ENCODE assay signal across 16 cellular contexts in the genomic region with DNA sequence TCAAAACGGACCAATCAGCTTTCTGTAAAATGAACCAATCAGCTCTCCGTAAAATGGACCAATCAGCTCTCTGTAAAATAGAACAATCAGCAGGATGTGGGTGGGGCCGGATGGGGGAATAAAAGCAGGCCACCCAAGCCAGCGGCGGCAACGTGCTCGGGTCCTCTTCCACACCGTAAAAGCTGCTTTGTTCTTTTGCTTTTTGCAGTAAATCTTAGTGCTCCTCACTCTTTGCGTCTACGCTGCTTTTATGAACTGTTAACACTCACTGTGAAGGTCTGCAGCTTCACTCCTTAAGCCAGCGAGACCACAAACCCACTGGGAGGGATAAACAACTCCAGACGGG. TPM values are rescaled to one million over a fixed set of nuclear protein-coding genes. Genes with fewer than 3 reads are reported as not detected.
DNase-seq lines count a peak whose midpoint lies in the region; ATAC-seq and TF ChIP-seq lines count a peak whose summit lies in the region.
"Had no signal": no experiment of that assay in that cellular context is flagged by ENCODE, and none has a peak within 500 bp of the region (broad histone marks: within the 10 kb centered on the region; RNA-seq: fewer than 3 reads in every experiment).

No MANE protein-coding gene starts in this region.

- H3K27ac ChIP-seq in HCT116 (ENCODE audit: low read depth, low read length) (no peak overlapping the region), left ventricle myocardium inferior (replicated peaks) (no peak overlapping the region)
- H3K27ac ChIP-seq: A549, esophagus muscularis mucosa, vagina had no signal

- no peaks in the 10 kb centered on the region for H4K20me1 ChIP-seq in HCT116 (ENCODE audit: insufficient read depth)

- CTCF ChIA-PET in HCT116 (lab: Charles Lee), result no interaction called here

- RAD21 ChIA-PET in HCT116 (lab: Charles Lee; ENCODE audit: low non-redundant PET in 1 of 2, low total read pairs in 2 of 2, uncharacterized antibody in 2 of 2, unreplicated experiment in 2 of 2), result no interaction called here

- no peaks in the 10 kb centered on the region for H3K27me3 ChIP-seq in HCT116 (ENCODE audit: insufficient read depth, low read length)
- H3K27me3 ChIP-seq in left ventricle myocardium inferior (ENCODE audit: low read depth), result no peaks in the 10 kb centered on the region
- H3K27me3 ChIP-seq: heart left ventricle, vagina had no signal

- TF ChIP-seq CTCF in HCT116 (IDR thresholded peaks at IDR 0.05 in 2 of 3, conservative IDR thresholded peaks at IDR 0.05 in 1 of 3; ENCODE audit: borderline replicate concordance in 1 of 3, insufficient read depth in 1 of 3, low read depth in 2 of 3, low read length in 2 of 3) (no peak), nephron (IDR thresholded peaks at IDR 0.05; ENCODE audit: unreplicated experiment in 3 of 3) (no peak), left ventricle myocardium inferior (IDR thresholded peaks at IDR 0.05; ENCODE audit: borderline replicate concordance) (no peak)

- no peak overlapping the region for H3K4me3 Mint-ChIP-seq in activated CD4-positive, alpha-beta T cell treated with anti-CD3 and anti-CD28 coated beads, Interleukin-2, amount 10 ng/mL, durations not matched to agents 24 days and 14 days
- no peak overlapping the region for H3K4me3 Mint-ChIP-seq in activated T-helper 1 cell treated with anti-CD3 and anti-CD28 coated beads, Interleukin-12 subunit alpha, Interleukin-12 subunit beta, Interleukin-2, Interleukin-4 antibody, amounts not matched to agents 30 ng/mL and 10 ng/mL and 1 ng/mL, durations not matched to agents 14 hours and 24 hours and 36 hours
- peak overlapping the region in 2 of 3 experiments; percentile 2 to 28 for H3K4me3 Mint-ChIP-seq in nephron

- H3K4me1 Mint-ChIP-seq in activated CD4-positive, alpha-beta T cell treated with anti-CD3 and anti-CD28 coated beads, Interleukin-2, amount 10 ng/mL, durations not matched to agents 24 days and 14 days, result peaks cover 50% of the 10 kb centered on the region
- peaks cover 56% of the 10 kb centered on the region for H3K4me1 Mint-ChIP-seq in activated T-helper 1 cell treated with anti-CD3 and anti-CD28 coated beads, Interleukin-12 subunit alpha, Interleukin-12 subunit beta, Interleukin-2, Interleukin-4 antibody, amounts not matched to agents 30 ng/mL and 10 ng/mL and 1 ng/mL, durations not matched to agents 14 hours and 24 hours and 36 hours (ENCODE audit: low read depth)
- H3K4me1 Mint-ChIP-seq in nephron, result peaks cover 7% of the 10 kb centered on the region

- TF ChIP-seq RAD21 in HCT116 (IDR thresholded peaks at IDR 0.05; ENCODE audit: low read depth), result no peak

- peak; percentile 40 for TF ChIP-seq POLR2A in HCT116 (IDR thresholded peaks at IDR 0.05; ENCODE audit: borderline replicate concordance, extremely low read depth, insufficient read depth, insufficient read length)

- no TSS peak for BruUV-seq in HCT116 (replicated peaks; lab: Mats Ljungman, UMichigan)

- H3K36me3 Mint-ChIP-seq in activated CD4-positive, alpha-beta T cell treated with anti-CD3 and anti-CD28 coated beads, Interleukin-2, amount 10 ng/mL, durations not matched to agents 24 days and 14 days (ENCODE audit: low read depth), result peaks cover 25% of the 10 kb centered on the region
- peaks cover 25% of the 10 kb centered on the region for H3K36me3 Mint-ChIP-seq in activated T-helper 1 cell treated with anti-CD3 and anti-CD28 coated beads, Interleukin-12 subunit alpha, Interleukin-12 subunit beta, Interleukin-2, Interleukin-4 antibody, amounts not matched to agents 30 ng/mL and 10 ng/mL and 1 ng/mL, durations not matched to agents 14 hours and 24 hours and 36 hours (ENCODE audit: low read depth)
- H3K36me3 Mint-ChIP-seq in nephron (ENCODE audit: low read depth), result no peaks in the 10 kb centered on the region

- H3K79me2 ChIP-seq in HCT116 (ENCODE audit: insufficient read depth, low read length), result no peaks in the 10 kb centered on the region

- no peak overlapping the region for H3K4me2 ChIP-seq in HCT116 (ENCODE audit: low read length)
- H3K4me2 ChIP-seq: A549 had no signal

- DNase-seq in activated CD4-positive, alpha-beta T cell treated with anti-CD3 and anti-CD28 coated beads, Interleukin-2, amount 10 ng/mL, durations not matched to agents 24 days and 14 days, result peak; percentile 78
- DNase-seq in activated CD4-positive, alpha-beta T cell treated with anti-CD3 and anti-CD28 coated beads, Interleukin-2, amount 50 U/mL, for 1 hour, result no peak
- DNase-seq in HCT116 (ENCODE audit: low read depth, low spot score) (no peak), left ventricle myocardium inferior (no peak), kidney glomerular epithelial cell (lab: John Stamatoyannopoulos, UW) (no peak)
- DNase-seq in activated T-helper 1 cell treated with anti-CD3 and anti-CD28 coated beads, Interleukin-12 subunit alpha, Interleukin-12 subunit beta, Interleukin-2, Interleukin-4 antibody, amounts not matched to agents 30 ng/mL and 10 ng/mL and 1 ng/mL, durations not matched to agents 14 hours and 24 hours and 36 hours (ENCODE audit: low spot score), result no peak
- DNase-seq: Calu3, cortex of kidney, heart left ventricle, NCI-H1105, SHP77 treated with DMSO at 0.1 percent for 48 hours had no signal

- H3K27me3 Mint-ChIP-seq in activated CD4-positive, alpha-beta T cell treated with anti-CD3 and anti-CD28 coated beads, Interleukin-2, amount 10 ng/mL, durations not matched to agents 24 days and 14 days, result no peaks in the 10 kb centered on the region
- H3K27me3 Mint-ChIP-seq in activated T-helper 1 cell treated with anti-CD3 and anti-CD28 coated beads, Interleukin-12 subunit alpha, Interleukin-12 subunit beta, Interleukin-2, Interleukin-4 antibody, amounts not matched to agents 30 ng/mL and 10 ng/mL and 1 ng/mL, durations not matched to agents 14 hours and 24 hours and 36 hours (ENCODE audit: insufficient read depth), result no peaks in the 10 kb centered on the region
- H3K27me3 Mint-ChIP-seq in nephron (ENCODE audit: low read depth), result peaks cover 38% of the 10 kb centered on the region

- intact Hi-C loops in activated CD4-positive, alpha-beta T cell treated with anti-CD3 and anti-CD28 coated beads, Interleukin-2, amount 10 ng/mL, durations not matched to agents 24 days and 14 days (cut with micrococcal nuclease), result no loop called here
- intact Hi-C loops in HCT116 (cut with micrococcal nuclease) (no loop called here), left ventricle myocardium inferior (cut with micrococcal nuclease) (no loop called here)
- intact Hi-C loops in activated T-helper 1 cell treated with anti-CD3 and anti-CD28 coated beads, Interleukin-12 subunit alpha, Interleukin-12 subunit beta, Interleukin-2, Interleukin-4 antibody, amounts not matched to agents 30 ng/mL and 10 ng/mL and 1 ng/mL, durations not matched to agents 14 hours and 24 hours and 36 hours (cut with micrococcal nuclease), result no loop called here

- H3K9me3 Mint-ChIP-seq in activated CD4-positive, alpha-beta T cell treated with anti-CD3 and anti-CD28 coated beads, Interleukin-2, amount 10 ng/mL, durations not matched to agents 24 days and 14 days, result peaks cover 24% of the 10 kb centered on the region
- peaks cover 25% of the 10 kb centered on the region for H3K9me3 Mint-ChIP-seq in activated T-helper 1 cell treated with anti-CD3 and anti-CD28 coated beads, Interleukin-12 subunit alpha, Interleukin-12 subunit beta, Interleukin-2, Interleukin-4 antibody, amounts not matched to agents 30 ng/mL and 10 ng/mL and 1 ng/mL, durations not matched to agents 14 hours and 24 hours and 36 hours
- H3K9me3 Mint-ChIP-seq in nephron, result peaks cover 3% of the 10 kb centered on the region

- H3K9me3 ChIP-seq in HCT116 (ENCODE audit: control insufficient read depth in 1 of 2, insufficient read depth in 1 of 2, low read depth in 1 of 2, low read length in 2 of 2), result no peaks in the 10 kb centered on the region
- H3K9me3 ChIP-seq in left ventricle myocardium inferior (replicated peaks), result peaks cover 11% of the 10 kb centered on the region
- H3K9me3 ChIP-seq: A549, vagina had no signal

- no peak for ATAC-seq in HCT116
- no peak for ATAC-seq in GM18519 (IDR thresholded peaks at IDR 0.05; ENCODE audit: low FRiP score, unreplicated experiment)
- ATAC-seq: A549, heart left ventricle had no signal

- H3K4me1 ChIP-seq in HCT116 (ENCODE audit: control insufficient read depth in 1 of 2, insufficient read depth in 2 of 2, low read length in 2 of 2) (peaks cover 11 to 25% of the 10 kb centered on the region in 2 experiments; a peak in 3 of 4 replicates), left ventricle myocardium inferior (peaks cover 25% of the 10 kb centered on the region)
- H3K4me1 ChIP-seq: A549 had no signal

- H2AFZ ChIP-seq in HCT116 (ENCODE audit: low read depth, low read length, poor library complexity, severe bottlenecking), result no peak overlapping the region

- no peaks in the 10 kb centered on the region for H3K36me3 ChIP-seq in HCT116 (ENCODE audit: control insufficient read depth in 1 of 2, insufficient read depth in 2 of 2, low read length in 2 of 2)
- H3K36me3 ChIP-seq in left ventricle myocardium inferior, result no peaks in the 10 kb centered on the region
- H3K36me3 ChIP-seq: esophagus muscularis mucosa, heart left ventricle, vagina had no signal

- H3K9ac ChIP-seq in HCT116 (ENCODE audit: low read length), result no peak overlapping the region

- H3K4me3 ChIP-seq in HCT116 (replicated peaks in 1 of 2; ENCODE audit: low read depth in 1 of 2, low read length in 2 of 2) (no peak overlapping the region), left ventricle myocardium inferior (no peak overlapping the region)
- H3K4me3 ChIP-seq: A549, esophagus muscularis mucosa, heart left ventricle, vagina had no signal

- H3K27ac Mint-ChIP-seq in activated CD4-positive, alpha-beta T cell treated with anti-CD3 and anti-CD28 coated beads, Interleukin-2, amount 10 ng/mL, durations not matched to agents 24 days and 14 days, result peak overlapping the region; percentile 9
- peak overlapping the region; percentile 55 for H3K27ac Mint-ChIP-seq in activated T-helper 1 cell treated with anti-CD3 and anti-CD28 coated beads, Interleukin-12 subunit alpha, Interleukin-12 subunit beta, Interleukin-2, Interleukin-4 antibody, amounts not matched to agents 30 ng/mL and 10 ng/mL and 1 ng/mL, durations not matched to agents 14 hours and 24 hours and 36 hours
- H3K27ac Mint-ChIP-seq in nephron, result no peak overlapping the region

- no peaks in the 10 kb centered on the region for H3K9me2 ChIP-seq in HCT116 (ENCODE audit: insufficient read depth)

- POLR2A ChIA-PET in HCT116 (lab: Charles Lee), result no interaction called here

RNA-seq across cellular contexts. Expression of a gene that starts 29.2 kb away (rescaled TPM):
- 484 and 488 TPM in 2 replicates for total RNA-seq in activated CD4-positive, alpha-beta T cell treated with anti-CD3 and anti-CD28 coated beads, Interleukin-2, amount 10 ng/mL, durations not matched to agents 24 days and 14 days
- total RNA-seq in HCT116 (2021; ENCODE audit: unreplicated experiment) (108 TPM), left ventricle myocardium inferior (142 TPM)
- 130 and 147 TPM in 2 replicates for polyA plus RNA-seq in HCT116 (2012)
- total RNA-seq in activated T-helper 1 cell treated with anti-CD3 and anti-CD28 coated beads, Interleukin-12 subunit alpha, Interleukin-12 subunit beta, Interleukin-2, Interleukin-4 antibody, amounts not matched to agents 30 ng/mL and 10 ng/mL and 1 ng/mL, durations not matched to agents 14 hours and 24 hours and 36 hours, result 476 and 483 TPM in 2 replicates

RNA-seq across cellular contexts. Expression of a gene that starts 37.8 kb away (rescaled TPM):
- total RNA-seq in activated CD4-positive, alpha-beta T cell treated with anti-CD3 and anti-CD28 coated beads, Interleukin-2, amount 10 ng/mL, durations not matched to agents 24 days and 14 days, result 80.9 and 93.0 TPM in 2 replicates
- total RNA-seq in HCT116 (2021; ENCODE audit: unreplicated experiment) (113 TPM), left ventricle myocardium inferior (18.3 TPM)
- polyA plus RNA-seq in HCT116 (2012), result 90.2 and 92.6 TPM in 2 replicates
- 86.3 and 92.4 TPM in 2 replicates for total RNA-seq in activated T-helper 1 cell treated with anti-CD3 and anti-CD28 coated beads, Interleukin-12 subunit alpha, Interleukin-12 subunit beta, Interleukin-2, Interleukin-4 antibody, amounts not matched to agents 30 ng/mL and 10 ng/mL and 1 ng/mL, durations not matched to agents 14 hours and 24 hours and 36 hours

RNA-seq across cellular contexts. Expression of a gene that starts 38.6 kb away (rescaled TPM):
- total RNA-seq in activated CD4-positive, alpha-beta T cell treated with anti-CD3 and anti-CD28 coated beads, Interleukin-2, amount 10 ng/mL, durations not matched to agents 24 days and 14 days, result 38.2 and 39.7 TPM in 2 replicates
- total RNA-seq in HCT116 (2021; ENCODE audit: unreplicated experiment), result 16.7 TPM
- 6.5 and 12.9 TPM in 2 replicates for polyA plus RNA-seq in HCT116 (2012)
- 41.6 and 42.1 TPM in 2 replicates for total RNA-seq in activated T-helper 1 cell treated with anti-CD3 and anti-CD28 coated beads, Interleukin-12 subunit alpha, Interleukin-12 subunit beta, Interleukin-2, Interleukin-4 antibody, amounts not matched to agents 30 ng/mL and 10 ng/mL and 1 ng/mL, durations not matched to agents 14 hours and 24 hours and 36 hours
- total RNA-seq in left ventricle myocardium inferior, result 2.0 TPM

RNA-seq across cellular contexts. Expression of a gene that starts 52.8 kb away (rescaled TPM):
- total RNA-seq in activated CD4-positive, alpha-beta T cell treated with anti-CD3 and anti-CD28 coated beads, Interleukin-2, amount 10 ng/mL, durations not matched to agents 24 days and 14 days, result 123 and 125 TPM in 2 replicates
- total RNA-seq in HCT116 (2021; ENCODE audit: unreplicated experiment) (53.3 TPM), left ventricle myocardium inferior (38.8 TPM)
- 40.6 and 41.5 TPM in 2 replicates for polyA plus RNA-seq in HCT116 (2012)
- total RNA-seq in activated T-helper 1 cell treated with anti-CD3 and anti-CD28 coated beads, Interleukin-12 subunit alpha, Interleukin-12 subunit beta, Interleukin-2, Interleukin-4 antibody, amounts not matched to agents 30 ng/mL and 10 ng/mL and 1 ng/mL, durations not matched to agents 14 hours and 24 hours and 36 hours, result 115 and 120 TPM in 2 replicates

Comparison
In these comparisons a context has a peak if more than half of its experiments do, and no peak if none do; other contexts are left out.
1. H3K27ac Mint-ChIP-seq: peak in activated CD4-positive, alpha-beta T cell treated with anti-CD3 and anti-CD28 coated beads, Interleukin-2, amount 10 ng/mL, durations not matched to agents 24 days and 14 days (single experiment) and activated T-helper 1 cell treated with anti-CD3 and anti-CD28 coated beads, Interleukin-12 subunit alpha, Interleukin-12 subunit beta, Interleukin-2, Interleukin-4 antibody, amounts not matched to agents 30 ng/mL and 10 ng/mL and 1 ng/mL, durations not matched to agents 14 hours and 24 hours and 36 hours (single experiment); none in nephron (0 of 3).
2. H3K4me3 Mint-ChIP-seq: peak in nephron (2 of 3); none in activated CD4-positive, alpha-beta T cell treated with anti-CD3 and anti-CD28 coated beads, Interleukin-2, amount 10 ng/mL, durations not matched to agents 24 days and 14 days (single experiment) and activated T-helper 1 cell treated with anti-CD3 and anti-CD28 coated beads, Interleukin-12 subunit alpha, Interleukin-12 subunit beta, Interleukin-2, Interleukin-4 antibody, amounts not matched to agents 30 ng/mL and 10 ng/mL and 1 ng/mL, durations not matched to agents 14 hours and 24 hours and 36 hours (single experiment).